13 cellular contexts compared by ENCODE assay signal in the genomic region with DNA sequence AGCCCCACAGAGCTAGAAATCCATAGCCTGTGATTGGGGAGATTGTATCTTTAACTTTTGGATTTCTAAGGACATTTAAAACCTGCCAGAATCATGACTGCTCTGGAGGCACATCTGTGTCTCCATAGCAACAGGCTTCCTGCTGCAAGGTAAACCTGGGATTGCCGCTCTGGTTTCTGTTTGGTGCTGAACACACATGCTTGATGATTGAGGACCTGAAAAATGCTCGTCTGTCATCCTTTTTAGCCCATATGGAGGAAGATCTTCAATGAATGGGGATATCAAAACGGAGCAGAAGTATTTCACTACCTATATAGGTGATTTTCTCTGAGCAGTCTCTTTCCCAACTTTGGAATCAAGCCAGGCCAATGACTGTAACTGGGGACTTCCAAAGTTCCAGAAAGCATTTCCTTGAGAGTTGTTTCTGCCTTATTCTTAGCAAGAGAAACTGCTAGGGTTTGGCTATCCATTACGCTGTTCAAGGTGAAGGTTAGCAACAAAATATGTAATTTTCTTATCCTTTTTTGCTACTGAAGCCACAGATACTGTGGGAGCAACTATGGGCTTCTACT.
A peak's percentile ranks its signal among the peaks of the same experiment; 100 is the strongest.
DNase-seq lines count a peak whose midpoint lies in the region; ATAC-seq, FAIRE-seq and TF ChIP-seq lines count a peak whose summit lies in the region.
"Had no signal": no experiment of that assay in that cellular context is flagged by ENCODE, and none has a peak within 500 bp of the region (broad histone marks: within the 10 kb centered on the region; RNA-seq: fewer than 3 reads in every experiment).

No MANE protein-coding gene starts in this region.

- H3K9me3 ChIP-seq in small intestine (ENCODE audit: control insufficient read depth, low read depth) (no peaks in the 10 kb centered on the region), sigmoid colon (no peaks in the 10 kb centered on the region)

- H3K36me3 Mint-ChIP-seq in activated CD4-positive, alpha-beta T cell treated with anti-CD3 and anti-CD28 coated beads, Interleukin-2, amount 10 ng/mL, durations not matched to agents 24 days and 14 days (ENCODE audit: low read depth), result peaks cover 4% of the 10 kb centered on the region
- H3K36me3 Mint-ChIP-seq in activated CD4-positive, alpha-beta T cell treated with anti-CD3 and anti-CD28 coated beads, Interleukin-2, amount 10 ng/mL, durations not matched to agents 7 days and 5 days (ENCODE audit: low read depth), result peaks cover 4% of the 10 kb centered on the region
- H3K36me3 Mint-ChIP-seq: brain had no signal

- peak; percentile 72 for DNase-seq in activated CD4-positive, alpha-beta T cell treated with anti-CD3 and anti-CD28 coated beads, Interleukin-2, amount 10 ng/mL, durations not matched to agents 24 days and 14 days
- no peak for DNase-seq in activated CD4-positive, alpha-beta T cell treated with anti-CD3 and anti-CD28 coated beads, Interleukin-2, amount 10 ng/mL, durations not matched to agents 7 days and 5 days
- DNase-seq in NCI-H2227 (lab: John Stamatoyannopoulos, UW; ENCODE audit: unreplicated experiment) (peak; percentile 63), choroid plexus epithelial cell (ENCODE audit: low read depth) (peak; percentile 46), small intestine (peak; percentile 13), sigmoid colon (no peak)
- DNase-seq: activated T-cell treated with anti-CD3 and anti-CD28 coated beads for 4 hours, EL, trophoblast cell had no signal

- H3K4me3 ChIP-seq in choroid plexus epithelial cell (ENCODE audit: low read depth, low read length) (no peak overlapping the region), small intestine (ENCODE audit: low read depth in 1 of 2, low read length in 2 of 2) (no peak overlapping the region), sigmoid colon (no peak overlapping the region)
- H3K4me3 ChIP-seq: skin epidermis had no signal

- no peak for ATAC-seq in HG03196 (IDR thresholded peaks at IDR 0.05; ENCODE audit: unreplicated experiment)
- ATAC-seq in HG02852 (IDR thresholded peaks at IDR 0.05; ENCODE audit: unreplicated experiment), result no peak

- H3K27me3 Mint-ChIP-seq in activated CD4-positive, alpha-beta T cell treated with anti-CD3 and anti-CD28 coated beads, Interleukin-2, amount 10 ng/mL, durations not matched to agents 24 days and 14 days, result no peaks in the 10 kb centered on the region
- no peaks in the 10 kb centered on the region for H3K27me3 Mint-ChIP-seq in activated CD4-positive, alpha-beta T cell treated with anti-CD3 and anti-CD28 coated beads, Interleukin-2, amount 10 ng/mL, durations not matched to agents 7 days and 5 days

- no peak for TF ChIP-seq CTCF in choroid plexus epithelial cell (conservative IDR thresholded peaks at IDR 0.05; ENCODE audit: low read depth, low read length)
- no peak for TF ChIP-seq CTCF in sigmoid colon (IDR thresholded peaks at IDR 0.05)

- H3K36me3 ChIP-seq in small intestine (ENCODE audit: control insufficient read depth in 2 of 2, insufficient read depth in 2 of 2, low read length in 2 of 2) (no peaks in the 10 kb centered on the region), sigmoid colon (no peaks in the 10 kb centered on the region)

- H3K9me3 Mint-ChIP-seq in activated CD4-positive, alpha-beta T cell treated with anti-CD3 and anti-CD28 coated beads, Interleukin-2, amount 10 ng/mL, durations not matched to agents 24 days and 14 days, result peaks cover 13% of the 10 kb centered on the region
- peaks cover 12% of the 10 kb centered on the region for H3K9me3 Mint-ChIP-seq in activated CD4-positive, alpha-beta T cell treated with anti-CD3 and anti-CD28 coated beads, Interleukin-2, amount 10 ng/mL, durations not matched to agents 7 days and 5 days

- POLR2A ChIA-PET in activated CD4-positive, alpha-beta T cell treated with anti-CD3 and anti-CD28 coated beads, Interleukin-2, amount 10 ng/mL, durations not matched to agents 7 days and 5 days (lab: Charles Lee), result no interaction called here

- no peak for TF ChIP-seq POLR2A in sigmoid colon (IDR thresholded peaks at IDR 0.05)

- 22 to 51% (median 42%) methylated on average over 4 of the region's 4 CpGs for WGBS in small intestine, 3 donors
- 24 to 62% methylated on average over 4 of the region's 4 CpGs for WGBS in sigmoid colon, 2 donors

- H3K27ac ChIP-seq in small intestine (ENCODE audit: low read depth in 1 of 2, low read length in 1 of 2) (no peak overlapping the region), sigmoid colon (no peak overlapping the region)
- H3K27ac ChIP-seq: skin epidermis had no signal

- H3K4me3 Mint-ChIP-seq in activated CD4-positive, alpha-beta T cell treated with anti-CD3 and anti-CD28 coated beads, Interleukin-2, amount 10 ng/mL, durations not matched to agents 24 days and 14 days, result no peak overlapping the region
- H3K4me3 Mint-ChIP-seq in activated CD4-positive, alpha-beta T cell treated with anti-CD3 and anti-CD28 coated beads, Interleukin-2, amount 10 ng/mL, durations not matched to agents 7 days and 5 days, result no peak overlapping the region

- no peaks in the 10 kb centered on the region for H3K4me1 ChIP-seq in small intestine (ENCODE audit: control insufficient read depth in 2 of 2, insufficient read depth in 1 of 2, low read depth in 1 of 2, low read length in 1 of 2)
- no peaks in the 10 kb centered on the region for H3K4me1 ChIP-seq in sigmoid colon

- CTCF ChIA-PET in activated CD4-positive, alpha-beta T cell treated with anti-CD3 and anti-CD28 coated beads, Interleukin-2, amount 10 ng/mL, durations not matched to agents 7 days and 5 days (lab: Charles Lee), result interaction anchor here (1.5 kb wide), 1 partner anchor 14 kb away, joined by 5 read pairs; no protein-coding TSS in a partner anchor

- peaks cover 39% of the 10 kb centered on the region for H3K4me1 Mint-ChIP-seq in activated CD4-positive, alpha-beta T cell treated with anti-CD3 and anti-CD28 coated beads, Interleukin-2, amount 10 ng/mL, durations not matched to agents 24 days and 14 days
- peaks cover 39% of the 10 kb centered on the region for H3K4me1 Mint-ChIP-seq in activated CD4-positive, alpha-beta T cell treated with anti-CD3 and anti-CD28 coated beads, Interleukin-2, amount 10 ng/mL, durations not matched to agents 7 days and 5 days

- no peak overlapping the region for H3K27ac Mint-ChIP-seq in activated CD4-positive, alpha-beta T cell treated with anti-CD3 and anti-CD28 coated beads, Interleukin-2, amount 10 ng/mL, durations not matched to agents 24 days and 14 days
- no peak overlapping the region for H3K27ac Mint-ChIP-seq in activated CD4-positive, alpha-beta T cell treated with anti-CD3 and anti-CD28 coated beads, Interleukin-2, amount 10 ng/mL, durations not matched to agents 7 days and 5 days

- no peak for TF ChIP-seq EP300 in sigmoid colon (IDR thresholded peaks at IDR 0.05)

- H3K27me3 ChIP-seq in small intestine (ENCODE audit: control insufficient read depth in 2 of 2, insufficient read depth in 2 of 2, low read length in 2 of 2) (no peaks in the 10 kb centered on the region), sigmoid colon (no peaks in the 10 kb centered on the region)

- FAIRE-seq in small intestine (lab: Jason Lieb, UNC), result no peak

- intact Hi-C loops in activated CD4-positive, alpha-beta T cell treated with anti-CD3 and anti-CD28 coated beads, Interleukin-2, amount 10 ng/mL, durations not matched to agents 24 days and 14 days (cut with micrococcal nuclease), result no loop called here
- intact Hi-C loops in sigmoid colon (cut with DNase I), result no loop called here

Comparison
In these comparisons a context has a peak if more than half of its experiments do, and no peak if none do; other contexts are left out.
1. DNase-seq: peak in activated CD4-positive, alpha-beta T cell treated with anti-CD3 and anti-CD28 coated beads, Interleukin-2, amount 10 ng/mL, durations not matched to agents 24 days and 14 days (single experiment), NCI-H2227 (single experiment), choroid plexus epithelial cell (single experiment) and small intestine (single experiment); none in activated CD4-positive, alpha-beta T cell treated with anti-CD3 and anti-CD28 coated beads, Interleukin-2, amount 10 ng/mL, durations not matched to agents 7 days and 5 days (single experiment) and sigmoid colon (single experiment).